ENCODE assay signal across 1 cellular context in genomic region chr13:20353973-20354372, GRCh38.
TF ChIP-seq lines count a peak whose summit lies in the region.

No MANE protein-coding gene starts in this region.

TF ChIP-seq in SK-N-SH treated with all-trans-retinoic acid at 6 μM for 48 hours, 23 proteins besides CTCF, POLR2A, EP300 and RAD21 (continued from another document):
- TF ChIP-seq TSHZ2 (CRISPR knock-in tag; IDR thresholded peaks at IDR 0.05) (no peak), PATZ1 (CRISPR knock-in tag; IDR thresholded peaks at IDR 0.05; ENCODE audit: borderline replicate concordance) (no peak), CSDC2 (CRISPR knock-in tag; IDR thresholded peaks at IDR 0.05) (no peak), ZNF8 (CRISPR knock-in tag; IDR thresholded peaks at IDR 0.05) (no peak), ESRRG (CRISPR knock-in tag; IDR thresholded peaks at IDR 0.05) (no peak), ZFP3 (CRISPR knock-in tag; IDR thresholded peaks at IDR 0.05) (no peak), ISL1 (CRISPR knock-in tag; IDR thresholded peaks at IDR 0.05) (no peak), GLIS3 (CRISPR knock-in tag; IDR thresholded peaks at IDR 0.05) (no peak)
